Comparison of ENCODE assay signal across 9 cellular contexts in genomic region chr14:74979442-74980397, GRCh38. TPM values are rescaled to one million over a fixed set of nuclear protein-coding genes. Genes with fewer than 3 reads are reported as not detected.
DNase-seq lines count a peak whose midpoint lies in the region; ATAC-seq and TF ChIP-seq lines count a peak whose summit lies in the region.
"Had no signal": no experiment of that assay in that cellular context is flagged by ENCODE, and none has a peak within 500 bp of the region (broad histone marks: within the 10 kb centered on the region; RNA-seq: fewer than 3 reads in every experiment).

No MANE protein-coding gene starts in this region.

- no peak overlapping the region for H3K4me3 Mint-ChIP-seq in activated naive CD8-positive, alpha-beta T cell treated with anti-CD3 and anti-CD28 coated beads, Interleukin-2, amount 50 U/mL, for 24 hours
- H3K4me3 Mint-ChIP-seq: activated T-cell treated with anti-CD3 and anti-CD28 coated beads, Interleukin-2, amount 50 U/mL, for 4 hours had no signal

- H3K4me3 ChIP-seq in WERI-Rb-1 (ENCODE audit: low read depth, low read length), result no peak overlapping the region

- no peaks in the 10 kb centered on the region for H3K36me3 Mint-ChIP-seq in activated naive CD8-positive, alpha-beta T cell treated with anti-CD3 and anti-CD28 coated beads, Interleukin-2, amount 50 U/mL, for 24 hours (ENCODE audit: low read depth)

- no peaks in the 10 kb centered on the region for H3K36me3 ChIP-seq in WERI-Rb-1

- no peak for ATAC-seq in activated naive CD8-positive, alpha-beta T cell treated with anti-CD3 and anti-CD28 coated beads, Interleukin-2, amount 50 U/mL, for 24 hours
- no peak for ATAC-seq in HG03469 (IDR thresholded peaks at IDR 0.05; ENCODE audit: unreplicated experiment)
- ATAC-seq: activated T-cell treated with anti-CD3 and anti-CD28 coated beads, Interleukin-2, amount 50 U/mL, for 4 hours had no signal

- peak; percentile 57 for TF ChIP-seq CTCF in WERI-Rb-1 (IDR thresholded peaks at IDR 0.05; ENCODE audit: low read depth, low read length)

- H3K27me3 Mint-ChIP-seq in activated naive CD8-positive, alpha-beta T cell treated with anti-CD3 and anti-CD28 coated beads, Interleukin-2, amount 50 U/mL, for 24 hours, result no peaks in the 10 kb centered on the region

- peak in 2 of 3 experiments; percentile 43 to 65 for DNase-seq in NCI-H1417 (lab: John Stamatoyannopoulos, UW)
- no peak for DNase-seq in NCI-H1417 treated with DMSO at 0.1 percent for 48 hours (lab: John Stamatoyannopoulos, UW)
- peak; percentile 67 for DNase-seq in WERI-Rb-1
- peak; percentile 52 for DNase-seq in iPS-NIHi11 (ENCODE audit: low spot score)
- peak; percentile 43 for DNase-seq in ureter (ENCODE audit: low spot score)
- no peak for DNase-seq in activated naive CD8-positive, alpha-beta T cell treated with anti-CD3 and anti-CD28 coated beads, Interleukin-2, amount 50 U/mL, for 24 hours
- DNase-seq in stimulated activated CD4-positive, alpha-beta T cell treated with anti-CD3 and anti-CD28 coated beads, Interleukin-15, amount 100 ng/mL, for 24 hours, result no peak
- DNase-seq: activated T-cell treated with anti-CD3 and anti-CD28 coated beads, Interleukin-2, amount 50 U/mL, for 4 hours had no signal

- H3K9me3 Mint-ChIP-seq in activated naive CD8-positive, alpha-beta T cell treated with anti-CD3 and anti-CD28 coated beads, Interleukin-2, amount 50 U/mL, for 24 hours, result no peaks in the 10 kb centered on the region
- H3K9me3 Mint-ChIP-seq: activated T-cell treated with anti-CD3 and anti-CD28 coated beads, Interleukin-2, amount 50 U/mL, for 4 hours had no signal

- peak overlapping the region; percentile 84 for H3K27ac ChIP-seq in WERI-Rb-1

- H3K4me1 Mint-ChIP-seq in activated naive CD8-positive, alpha-beta T cell treated with anti-CD3 and anti-CD28 coated beads, Interleukin-2, amount 50 U/mL, for 24 hours, result no peaks in the 10 kb centered on the region

- H3K27ac Mint-ChIP-seq in activated naive CD8-positive, alpha-beta T cell treated with anti-CD3 and anti-CD28 coated beads, Interleukin-2, amount 50 U/mL, for 24 hours, result no peak overlapping the region

- no peaks in the 10 kb centered on the region for H3K9me3 ChIP-seq in WERI-Rb-1 (ENCODE audit: severe bottlenecking)

- H3K27me3 ChIP-seq in WERI-Rb-1 (ENCODE audit: insufficient read depth, low read depth, severe bottlenecking), result no peaks in the 10 kb centered on the region

RNA-seq across cellular contexts. Expression of gene EIF2B2, which starts 23.0 kb away (rescaled TPM):
- 39.2 TPM for total RNA-seq in ureter

RNA-seq across cellular contexts. Expression of gene PGF, which starts 24.3 kb away (rescaled TPM):
- total RNA-seq in ureter, result 4.4 TPM

RNA-seq across cellular contexts. Expression of gene RPS6KL1, which starts 56.7 kb away (rescaled TPM):
- total RNA-seq in ureter, result 10.7 TPM

Comparison
In these comparisons a context has a peak if more than half of its experiments do, and no peak if none do; other contexts are left out.
1. DNase-seq: peak in NCI-H1417 (2 of 3), WERI-Rb-1 (single experiment), iPS-NIHi11 (single experiment) and ureter (single experiment); none in NCI-H1417 treated with DMSO at 0.1 percent for 48 hours (single experiment), activated naive CD8-positive, alpha-beta T cell treated with anti-CD3 and anti-CD28 coated beads, Interleukin-2, amount 50 U/mL, for 24 hours (single experiment) and stimulated activated CD4-positive, alpha-beta T cell treated with anti-CD3 and anti-CD28 coated beads, Interleukin-15, amount 100 ng/mL, for 24 hours (single experiment).